13 cellular contexts compared by ENCODE assay signal in genomic region chr4:7904942-7905341, GRCh38. TPM values are rescaled to one million over a fixed set of nuclear protein-coding genes. Genes with fewer than 3 reads are reported as not detected.
DNase-seq lines count a peak whose midpoint lies in the region; ATAC-seq, FAIRE-seq and TF ChIP-seq lines count a peak whose summit lies in the region.
"Had no signal": no experiment of that assay in that cellular context is flagged by ENCODE, and none has a peak within 500 bp of the region (broad histone marks: within the 10 kb centered on the region; RNA-seq: fewer than 3 reads in every experiment).

No MANE protein-coding gene starts in this region.

- H2BK12ac ChIP-seq in H1 (ENCODE audit: low read depth, low read length), result no peak overlapping the region

- no peak overlapping the region for H2AFZ ChIP-seq in H1 (ENCODE audit: low read length)
- H2AFZ ChIP-seq: PC-9 had no signal

- H3K9ac ChIP-seq in H1 (replicated peaks in 1 of 4; ENCODE audit: extremely low read depth in 1 of 4, low read depth in 3 of 4, low read length in 3 of 4), result no peak overlapping the region; a peak in 1 of 7 replicates
- H3K9ac ChIP-seq: KMS-11 had no signal

- H3K56ac ChIP-seq in H1 (replicated peaks; ENCODE audit: insufficient read length, low read depth, low read length), result no peak overlapping the region

- CTCF ChIA-PET in A673 (lab: Charles Lee), result interaction anchor here (1.4 kb wide), 1 partner anchor 101 kb away, joined by 6 read pairs; no protein-coding TSS in a partner anchor
- CTCF ChIA-PET in H1 (lab: Charles Lee; ENCODE audit: partially characterized antibody), result interaction anchor here (0.9 to 1.9 kb wide), 6 partner anchors 9 to 100 kb away, joined by 3 to 4 read pairs (median 4); no protein-coding TSS in a partner anchor
- CTCF ChIA-PET in activated CD4-positive, alpha-beta memory T cell treated with anti-CD3 and anti-CD28 coated beads for 36 hours (lab: Charles Lee), result interaction anchor here (1.5 kb wide), 1 partner anchor 33 kb away, joined by 4 read pairs; no protein-coding TSS in a partner anchor

- H3K4me1 ChIP-seq in A673 (ENCODE audit: insufficient read depth, low read length, poor library complexity, severe bottlenecking) (peaks cover 93% of the 10 kb centered on the region), H1 (replicated peaks in 1 of 4; ENCODE audit: control insufficient read depth in 3 of 4, insufficient read depth in 4 of 4, low read length in 3 of 4) (peaks cover 7 to 22% (median 14%) of the 10 kb centered on the region in 4 experiments), muscle layer of duodenum (ENCODE audit: control insufficient read depth in 1 of 2, insufficient read depth in 2 of 2, low read length in 2 of 2) (peaks cover 30 to 68% of the 10 kb centered on the region in 2 donors)

- no peaks in the 10 kb centered on the region for H3K27me3 ChIP-seq in A673 (replicated peaks; ENCODE audit: insufficient read depth, low read depth, low read length, poor library complexity)
- no peaks in the 10 kb centered on the region for H3K27me3 ChIP-seq in MG63
- no peaks in the 10 kb centered on the region for H3K27me3 ChIP-seq in H1 (replicated peaks in 1 of 4; ENCODE audit: control insufficient read depth in 3 of 4, extremely low read depth in 1 of 4, insufficient read depth in 3 of 4, low read length in 3 of 4)
- no peaks in the 10 kb centered on the region for H3K27me3 ChIP-seq in muscle layer of duodenum (ENCODE audit: low read depth, low read length)

- H2AK5ac ChIP-seq in H1 (ENCODE audit: low read depth, low read length), result 0 out of 2 replicates have a peak overlapping the region, but pooled peaks have one; percentile 34

- 100% methylated on average over 6 of the region's 6 CpGs; no CpG with 5 or more reads in 1 of the 2 experiments for WGBS in H1 (ENCODE audit: extremely low coverage in 1 of 2, insufficient coverage in 1 of 2, insufficient read length in 1 of 2, insufficient replicate concordance in 2 of 2, low coverage in 1 of 2, low lambda C conversion rate in 2 of 2, missing lambda C conversion rate in 1 of 2), 2 experiments

- intact Hi-C loops in A673 (cut with micrococcal nuclease; ENCODE audit: unreplicated experiment), result no loop called here
- intact Hi-C loops in activated CD4-positive, alpha-beta memory T cell treated with anti-CD3 and anti-CD28 coated beads for 36 hours (cut with micrococcal nuclease), result no loop called here

- peaks cover 0 to 50% of the 10 kb centered on the region in 2 experiments; a peak in 3 of 4 replicates for H3K79me2 ChIP-seq in H1 (ENCODE audit: control insufficient read depth in 1 of 2, insufficient read depth in 2 of 2, low read length in 2 of 2)

- DNase-seq in A673 (ENCODE audit: low spot score) (peak; percentile 91), MG63 (peak; percentile 72), H1 (ENCODE audit: low read depth in 1 of 2, low spot score in 2 of 2) (no peak), HT-29 (ENCODE audit: low spot score) (no peak), T-helper 2 cell (no peak)
- DNase-seq in activated CD4-positive, alpha-beta memory T cell treated with anti-CD3 and anti-CD28 coated beads for 36 hours, result no peak
- DNase-seq: AML-193; PC-9; stimulated activated CD4-positive, alpha-beta T cell treated with anti-CD3 and anti-CD28 coated beads, Interleukin-1b, Interleukin-23, amount 100 ng/mL, for 48 hours had no signal

- no peak overlapping the region for H3K4me2 ChIP-seq in H1 (ENCODE audit: insufficient read depth in 1 of 2, low read depth in 2 of 2, low read length in 2 of 2)
- H3K4me2 ChIP-seq: KMS-11, PC-9 had no signal

- H3K4me3 ChIP-seq in A673 (ENCODE audit: low read depth, low read length, poor library complexity, severe bottlenecking), result no peak overlapping the region
- H3K4me3 ChIP-seq in MG63, result no peak overlapping the region
- no peak overlapping the region for H3K4me3 ChIP-seq in H1 (ENCODE audit: extremely low read depth in 1 of 4, insufficient read depth in 2 of 4, low read depth in 3 of 4, low read length in 4 of 4)
- H3K4me3 ChIP-seq in muscle layer of duodenum (ENCODE audit: low read depth in 1 of 2, low read length in 2 of 2), result no peak overlapping the region
- H3K4me3 ChIP-seq: PC-9 had no signal

- H3K14ac ChIP-seq in H1 (ENCODE audit: insufficient read length), result no peak overlapping the region

- no peaks in the 10 kb centered on the region for H3K27me3 Mint-ChIP-seq in activated CD4-positive, alpha-beta memory T cell treated with anti-CD3 and anti-CD28 coated beads for 36 hours
- H3K27me3 Mint-ChIP-seq: central memory CD8-positive, alpha-beta T cell had no signal

- ATAC-seq in GM18907 (IDR thresholded peaks at IDR 0.05; ENCODE audit: unreplicated experiment), result no peak

- no peaks in the 10 kb centered on the region for H3K9me3 Mint-ChIP-seq in activated CD4-positive, alpha-beta memory T cell treated with anti-CD3 and anti-CD28 coated beads for 36 hours
- H3K9me3 Mint-ChIP-seq: central memory CD8-positive, alpha-beta T cell had no signal

- no peak overlapping the region for H3K18ac ChIP-seq in H1 (ENCODE audit: extremely low read depth, low read length)

- H3K27ac ChIP-seq in A673 (ENCODE audit: low read depth, low read length, poor library complexity, severe bottlenecking) (peak overlapping the region; percentile 76), H1 (ENCODE audit: low read depth, low read length) (no peak overlapping the region), muscle layer of duodenum (ENCODE audit: low read length) (peak overlapping the region; percentile 46)
- H3K27ac ChIP-seq: KMS-11, PC-9 had no signal

- no peaks in the 10 kb centered on the region for H3K36me3 ChIP-seq in A673 (ENCODE audit: insufficient read depth, low read length, poor library complexity, severe bottlenecking)
- no peaks in the 10 kb centered on the region; the same call in 1 of the 2 replicates for H3K36me3 ChIP-seq in MG63
- H3K36me3 ChIP-seq in H1 (ENCODE audit: control insufficient read depth in 2 of 4, insufficient read depth in 4 of 4, low read length in 3 of 4), result no peaks in the 10 kb centered on the region
- no peaks in the 10 kb centered on the region for H3K36me3 ChIP-seq in muscle layer of duodenum (ENCODE audit: control insufficient read depth in 1 of 2, insufficient read depth in 2 of 2, low read length in 2 of 2)

- POLR2A ChIA-PET in A673 (lab: Charles Lee; ENCODE audit: low non-redundant PET), result no interaction called here
- POLR2A ChIA-PET in H1 (lab: Charles Lee; ENCODE audit: partially characterized antibody), result interaction anchor here (0.7 kb wide), 1 partner anchor 16 kb away, joined by 4 read pairs; no protein-coding TSS in a partner anchor
- POLR2A ChIA-PET in activated CD4-positive, alpha-beta memory T cell treated with anti-CD3 and anti-CD28 coated beads for 36 hours (lab: Charles Lee), result no interaction called here

- H4K20me1 ChIP-seq in H1 (replicated peaks in 1 of 2; ENCODE audit: control insufficient read depth in 1 of 2, insufficient read depth in 2 of 2, low read length in 2 of 2), result peaks cover 0 to 4% of the 10 kb centered on the region in 2 experiments

- TF ChIP-seq EP300 in H1 (IDR thresholded peaks at IDR 0.05; ENCODE audit: borderline replicate concordance in 1 of 2, low read depth in 2 of 2, low read length in 2 of 2), result no peak

- no peak overlapping the region for H3K4me3 Mint-ChIP-seq in activated CD4-positive, alpha-beta memory T cell treated with anti-CD3 and anti-CD28 coated beads for 36 hours
- H3K4me3 Mint-ChIP-seq: central memory CD8-positive, alpha-beta T cell had no signal

- TF ChIP-seq POLR2A in H1 (IDR thresholded peaks at IDR 0.05; ENCODE audit: control extremely low read depth in 1 of 2, low read depth in 2 of 2, low read length in 2 of 2), result no peak

- no peak for TF ChIP-seq RAD21 in H1 (IDR thresholded peaks at IDR 0.05 in 1 of 2, conservative IDR thresholded peaks at IDR 0.05 in 1 of 2; ENCODE audit: low read depth in 2 of 2, low read length in 2 of 2)

- H4K91ac ChIP-seq in H1 (replicated peaks; ENCODE audit: insufficient read length, low read length), result no peak overlapping the region

- no peaks in the 10 kb centered on the region for H3K36me3 Mint-ChIP-seq in activated CD4-positive, alpha-beta memory T cell treated with anti-CD3 and anti-CD28 coated beads for 36 hours

- H2BK5ac ChIP-seq in H1 (ENCODE audit: low read depth, low read length), result no peak overlapping the region

- H2BK20ac ChIP-seq in H1 (ENCODE audit: low read length), result no peak overlapping the region

- H2BK120ac ChIP-seq in H1 (replicated peaks; ENCODE audit: low read depth, low read length), result no peak overlapping the region

- no peak overlapping the region for H3K27ac Mint-ChIP-seq in activated CD4-positive, alpha-beta memory T cell treated with anti-CD3 and anti-CD28 coated beads for 36 hours

- TF ChIP-seq CTCF in A673 (conservative IDR thresholded peaks at IDR 0.05; ENCODE audit: low read depth, low read length) (no peak), H1 (IDR thresholded peaks at IDR 0.05; ENCODE audit: control extremely low read depth in 1 of 3, insufficient read depth in 1 of 3, low read depth in 1 of 3, low read length in 3 of 3) (no peak)

- H3K9me3 ChIP-seq in A673 (ENCODE audit: low read depth, low read length, poor library complexity, severe bottlenecking) (no peaks in the 10 kb centered on the region), MG63 (no peaks in the 10 kb centered on the region), H1 (ENCODE audit: insufficient read depth in 2 of 2, low read depth in 1 of 2, low read length in 1 of 2) (no peaks in the 10 kb centered on the region), muscle layer of duodenum (ENCODE audit: control insufficient read depth in 1 of 2, low read length in 2 of 2) (no peaks in the 10 kb centered on the region)

- no peak overlapping the region for H3K4ac ChIP-seq in H1 (replicated peaks; ENCODE audit: insufficient read length, low read depth, low read length)

- H3K4me1 Mint-ChIP-seq in activated CD4-positive, alpha-beta memory T cell treated with anti-CD3 and anti-CD28 coated beads for 36 hours (ENCODE audit: low read depth), result peaks cover 47% of the 10 kb centered on the region

- H3K23ac ChIP-seq in H1 (ENCODE audit: insufficient read length), result no peak overlapping the region

- no peak overlapping the region for H4K8ac ChIP-seq in H1 (ENCODE audit: extremely low read depth, insufficient read depth, low read length)

- no TSS peak for BruUV-seq in A673 (replicated peaks; lab: Mats Ljungman, UMichigan)

- no peak for FAIRE-seq in H1 (lab: Jason Lieb, UNC)

- H4K5ac ChIP-seq in H1 (ENCODE audit: insufficient read length, low read depth, low read length), result no peak overlapping the region

- no peaks in the 10 kb centered on the region for H3K23me2 ChIP-seq in H1 (ENCODE audit: low read depth, low read length)

- peaks cover 12% of the 10 kb centered on the region for H3K79me1 ChIP-seq in H1 (ENCODE audit: low read depth, low read length)

- no peak overlapping the region for H2BK15ac ChIP-seq in H1 (ENCODE audit: low read length)

RNA-seq across cellular contexts. Expression of gene AFAP1, which starts 34.7 kb away (rescaled TPM):
- 42.6 and 42.9 TPM in 2 replicates for total RNA-seq in A673 (2021)
- total RNA-seq in MG63 (2014; rRNA removed; shearing (Covaris generic); ENCODE audit: low replicate concordance), result 25.3 and 30.0 TPM in 2 replicates
- 16.2 and 18.2 TPM in 2 replicates for total RNA-seq in H1 (2021; fragmentation: NEBNext Ultra II Directional; extraction: Animal tissue kit (Norgen Biotek cat#: 25700))
- 3.6 and 5.1 TPM in 2 replicates for polyA plus RNA-seq in H1 (2011; rRNA removed)
- polyA plus RNA-seq in H1 (2011; cell fraction: cytosol; rRNA removed), result 3.6 TPM
- 9.3 TPM for polyA plus RNA-seq in H1 (2011; cell fraction: nucleus; rRNA removed)
- polyA plus RNA-seq in H1 (2012, experiment 1 of 2), result 5.8 to 7.5 TPM (median 6.7 TPM) in 4 replicates
- polyA plus RNA-seq in H1 (2012, experiment 2 of 2), result 2.7 TPM
- 7.8 TPM for polyA plus RNA-seq in H1 (2013, experiment 1 of 2)
- polyA plus RNA-seq in H1 (2013, experiment 2 of 2), result 7.8 TPM
- 8.1 and 10.5 TPM in 2 replicates for polyA minus RNA-seq in H1 (2011; rRNA and poly(A)+ RNA removed)
- 5.6 TPM for polyA minus RNA-seq in H1 (2011; cell fraction: cytosol; rRNA and poly(A)+ RNA removed)
- polyA minus RNA-seq in H1 (2011; cell fraction: nucleus; rRNA and poly(A)+ RNA removed), result 16.3 TPM
- total RNA-seq in HT-29 (2014; rRNA removed; shearing (Covaris generic)), result 2.9 and 3.7 TPM in 2 replicates
- 10 to 100 TPM; 37.7 to 38.4 TPM for total RNA-seq in activated CD4-positive, alpha-beta memory T cell treated with anti-CD3 and anti-CD28 coated beads for 36 hours

Comparison
In these comparisons a context has a peak if more than half of its experiments do, and no peak if none do; other contexts are left out.
1. DNase-seq: peak in A673 (single experiment) and MG63 (single experiment); none in H1 (0 of 2), HT-29 (single experiment), activated CD4-positive, alpha-beta memory T cell treated with anti-CD3 and anti-CD28 coated beads for 36 hours (single experiment) and T-helper 2 cell (0 of 5).